2 cellular contexts compared by ENCODE assay signal in the genomic region with DNA sequence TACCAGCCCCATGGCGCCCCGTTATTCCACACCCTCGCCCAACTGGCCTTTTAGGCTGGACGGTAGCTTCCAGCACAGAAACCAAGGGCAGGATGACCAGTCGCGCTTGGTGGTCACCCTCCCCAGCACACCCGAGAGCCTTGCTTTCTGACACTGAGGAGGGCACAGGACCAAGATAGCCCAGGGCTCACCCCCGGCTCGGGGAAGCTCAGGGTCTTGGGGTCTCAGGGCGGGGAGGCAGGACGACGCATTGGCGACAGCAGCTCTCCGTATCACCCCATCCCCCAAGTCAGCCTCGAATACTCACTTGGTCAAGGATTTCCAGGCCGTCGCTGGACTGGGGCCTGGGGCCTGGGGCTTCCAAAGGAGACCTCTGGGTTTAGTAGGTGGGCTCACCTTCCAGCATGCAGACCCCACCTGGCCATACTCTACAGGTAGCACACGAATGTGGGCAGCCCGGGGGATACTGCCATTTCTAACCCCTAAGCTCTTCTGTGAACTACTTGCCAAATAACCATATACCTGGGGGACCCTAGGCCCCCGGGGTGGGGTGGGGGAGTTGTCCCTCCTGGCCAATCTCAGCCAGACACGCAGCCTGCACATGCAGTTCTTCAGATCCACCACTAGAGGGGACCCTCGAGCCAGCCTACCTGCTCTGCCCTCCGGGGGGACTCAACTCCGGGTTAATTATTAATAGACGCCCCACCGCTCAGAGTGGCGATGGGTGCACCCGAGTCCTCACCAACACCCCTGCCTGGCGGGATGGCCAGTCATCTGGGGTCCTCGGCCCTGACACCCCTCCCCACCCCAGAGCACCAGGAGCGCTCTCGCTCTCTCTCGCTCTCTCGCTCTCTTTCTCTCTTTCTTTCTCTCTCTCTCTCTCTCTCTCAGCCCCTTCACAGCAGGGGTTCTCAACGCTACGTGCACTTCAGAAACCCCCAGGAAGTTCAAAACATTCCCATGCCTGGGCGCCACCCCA.
TF ChIP-seq lines count a peak whose summit lies in the region.

No MANE protein-coding gene starts in this region.

TF ChIP-seq in IMR-90, 13 proteins besides CTCF, POLR2A, EP300 and RAD21:
- peak; percentile 55 for TF ChIP-seq SMC3 (IDR thresholded peaks at IDR 0.05; ENCODE audit: low read depth, low read length)
- TF ChIP-seq CHD1 (IDR thresholded peaks at IDR 0.05; ENCODE audit: low read depth, low read length) = no peak
- TF ChIP-seq MAZ (IDR thresholded peaks at IDR 0.05; ENCODE audit: borderline replicate concordance, low read depth, low read length) = peak; percentile 42; the same call in 1 of the 2 replicates

TF ChIP-seq in GM12878, 131 proteins besides CTCF, POLR2A, EP300 and RAD21:
- TF ChIP-seq SIN3A (IDR thresholded peaks at IDR 0.05; ENCODE audit: low read depth, low read length) (no peak), PAX5 (IDR thresholded peaks at IDR 0.05; ENCODE audit: borderline replicate concordance, low read depth, low read length) (0 out of 2 replicates have a peak, but pooled peaks have one; percentile 44), SMC3 (IDR thresholded peaks at IDR 0.05; ENCODE audit: borderline replicate concordance, low read length) (peak; percentile 37), ZBTB11 (CRISPR knock-in tag; IDR thresholded peaks at IDR 0.05) (no peak), RUNX3 (IDR thresholded peaks at IDR 0.05; ENCODE audit: low read length) (no peak)
- TF ChIP-seq, protein P1, sequence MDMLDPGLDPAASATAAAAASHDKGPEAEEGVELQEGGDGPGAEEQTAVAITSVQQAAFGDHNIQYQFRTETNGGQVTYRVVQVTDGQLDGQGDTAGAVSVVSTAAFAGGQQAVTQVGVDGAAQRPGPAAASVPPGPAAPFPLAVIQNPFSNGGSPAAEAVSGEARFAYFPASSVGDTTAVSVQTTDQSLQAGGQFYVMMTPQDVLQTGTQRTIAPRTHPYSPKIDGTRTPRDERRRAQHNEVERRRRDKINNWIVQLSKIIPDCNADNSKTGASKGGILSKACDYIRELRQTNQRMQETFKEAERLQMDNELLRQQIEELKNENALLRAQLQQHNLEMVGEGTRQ (IDR thresholded peaks at IDR 0.05; ENCODE audit: borderline replicate concordance, low read depth, low read length) = no peak
